Comparison of ENCODE assay signal across 1 cellular context in genomic region chr2:11687736-11688135, GRCh38.
TF ChIP-seq lines count a peak whose summit lies in the region.

No MANE protein-coding gene starts in this region.

TF ChIP-seq in K562, 482 proteins besides CTCF, POLR2A, EP300 and RAD21 (continued from another document):
- TF ChIP-seq HINFP (tag; conservative IDR thresholded peaks at IDR 0.05; ENCODE audit: low read depth) (no peak), ZFP91 (CRISPR knock-in tag; IDR thresholded peaks at IDR 0.05) (no peak), ZNF3 (CRISPR knock-in tag; IDR thresholded peaks at IDR 0.05) (no peak), LCOR (CRISPR knock-in tag; IDR thresholded peaks at IDR 0.05) (no peak), RBM22 (IDR thresholded peaks at IDR 0.05; ENCODE audit: low read depth, low read length, poor library complexity, severe bottlenecking) (no peak), GATAD2B (IDR thresholded peaks at IDR 0.05; ENCODE audit: borderline replicate concordance) (no peak), PRDM10 (IDR thresholded peaks at IDR 0.05; ENCODE audit: partially characterized antibody) (no peak), BRF1 (IDR thresholded peaks at IDR 0.05; ENCODE audit: borderline replicate concordance, extremely low read depth, insufficient read length) (no peak), HDAC3 (IDR thresholded peaks at IDR 0.05; ENCODE audit: borderline replicate concordance, partially characterized antibody) (no peak), MEF2D (tag; conservative IDR thresholded peaks at IDR 0.05; ENCODE audit: low read depth) (no peak), RFX5 (IDR thresholded peaks at IDR 0.05; ENCODE audit: low read depth, low read length) (no peak), SMARCA5 (IDR thresholded peaks at IDR 0.05) (no peak), ZKSCAN3 (CRISPR knock-in tag; IDR thresholded peaks at IDR 0.05) (no peak), TEAD1 (CRISPR knock-in tag; IDR thresholded peaks at IDR 0.05) (no peak), AFF1 (IDR thresholded peaks at IDR 0.05; ENCODE audit: low read depth in 1 of 2, partially characterized antibody in 2 of 2) (no peak), RBM14 (IDR thresholded peaks at IDR 0.05; ENCODE audit: borderline replicate concordance, insufficient read depth, low read depth, low read length) (no peak), BDP1 (IDR thresholded peaks at IDR 0.05; ENCODE audit: insufficient read depth, insufficient read length) (no peak), HLTF (IDR thresholded peaks at IDR 0.05) (no peak)
